ENCODE assay signal across 22 cellular contexts in genomic region chr6:123873974-123874373, GRCh38.
DNase-seq lines count a peak whose midpoint lies in the region; TF ChIP-seq lines count a peak whose summit lies in the region.
"Had no signal": no experiment of that assay in that cellular context is flagged by ENCODE, and none has a peak within 500 bp of the region (broad histone marks: within the 10 kb centered on the region; RNA-seq: fewer than 3 reads in every experiment).

No MANE protein-coding gene starts in this region.

- H3K27ac ChIP-seq in HEK293 (ENCODE audit: extremely low read depth, low read depth, low read length), result no peak overlapping the region
- H3K27ac ChIP-seq in OCI-LY3 (ENCODE audit: low read length), result no peak overlapping the region
- H3K27ac ChIP-seq: BLaER1 had no signal

- H3K79me2 ChIP-seq in OCI-LY3 (ENCODE audit: low read length), result no peaks in the 10 kb centered on the region

- H3K4me2 ChIP-seq in OCI-LY3 (ENCODE audit: low read length), result peak overlapping the region; percentile 44; the same call in 1 of the 2 replicates
- H3K4me2 ChIP-seq: BLaER1 had no signal

- H3K36me3 ChIP-seq in HEK293 (ENCODE audit: control insufficient read depth in 2 of 2, insufficient read depth in 1 of 2, low read length in 2 of 2), result no peaks in the 10 kb centered on the region
- H3K36me3 ChIP-seq in OCI-LY3 (replicated peaks; ENCODE audit: low read depth, low read length), result no peaks in the 10 kb centered on the region
- H3K36me3 ChIP-seq: BE2C, BLaER1 had no signal

- H3K4me1 ChIP-seq in HEK293 (ENCODE audit: control insufficient read depth, insufficient read depth, low read length), result peaks cover 7% of the 10 kb centered on the region; the same call in 1 of the 2 replicates
- H3K4me1 ChIP-seq in OCI-LY3 (ENCODE audit: low read length), result peaks cover 26% of the 10 kb centered on the region
- H3K4me1 ChIP-seq: BE2C, BLaER1 had no signal

- POLR2A ChIA-PET in HEK293 (lab: Yijun Ruan, JAX), result no interaction called here

- no peak for TF ChIP-seq CTCF in HEK293 (tag by site-specific recombination; IDR thresholded peaks at IDR 0.05)
- TF ChIP-seq CTCF in OCI-LY3 (IDR thresholded peaks at IDR 0.05; ENCODE audit: low read depth, low read length), result no peak

- H3K27me3 ChIP-seq in OCI-LY3 (ENCODE audit: low read depth, low read length), result no peaks in the 10 kb centered on the region
- H3K27me3 ChIP-seq: BE2C, BLaER1 had no signal

- no peaks in the 10 kb centered on the region for H4K20me1 ChIP-seq in OCI-LY3 (ENCODE audit: insufficient read depth, low read length)
- H4K20me1 ChIP-seq: BLaER1 had no signal

- CTCF ChIA-PET in HEK293 (lab: Yijun Ruan, JAX), result interaction anchor here (0.6 kb wide), 1 partner anchor 637 kb away, joined by 3 read pairs; no protein-coding TSS in a partner anchor

- DNase-seq in NCI-H446 (lab: John Stamatoyannopoulos, UW), result no peak
- DNase-seq in NCI-H2081 (lab: John Stamatoyannopoulos, UW), result no peak
- no peak for DNase-seq in HuH-7 (ENCODE audit: low spot score)
- DNase-seq: 8988T; ACHN; BE2C; C1 segment of cervical spinal cord; CD4-positive, alpha-beta memory T cell; CD4-positive, CD25-positive, alpha-beta regulatory T cell; CD8-positive, alpha-beta memory T cell; COR-L47; DMS 273 treated with DMSO at 0.1 percent for 48 hours; DMS153; DMS53; DMS79; DND-41; EL; GDM1 had no signal

- H3K4me3 ChIP-seq in HEK293 (ENCODE audit: low read depth, low read length) (no peak overlapping the region), OCI-LY3 (ENCODE audit: low read length) (no peak overlapping the region)
- H3K4me3 ChIP-seq: BLaER1, GM12878 had no signal

- H3K9ac ChIP-seq in OCI-LY3 (ENCODE audit: low read length), result no peak overlapping the region
- H3K9ac ChIP-seq: BLaER1 had no signal

- H3K9me3 ChIP-seq in HEK293 (ENCODE audit: control insufficient read depth, insufficient read depth, low read depth, low read length), result no peaks in the 10 kb centered on the region; the same call in 1 of the 2 replicates
- H3K9me3 ChIP-seq in OCI-LY3 (ENCODE audit: insufficient read depth, low read length), result no peaks in the 10 kb centered on the region
- H3K9me3 ChIP-seq: BE2C, BLaER1 had no signal

- no peak overlapping the region for H2AFZ ChIP-seq in OCI-LY3 (ENCODE audit: low read depth, low read length)

TF ChIP-seq in HEK293, 187 proteins besides CTCF, POLR2A, EP300 and RAD21:
- TF ChIP-seq, protein P1, sequence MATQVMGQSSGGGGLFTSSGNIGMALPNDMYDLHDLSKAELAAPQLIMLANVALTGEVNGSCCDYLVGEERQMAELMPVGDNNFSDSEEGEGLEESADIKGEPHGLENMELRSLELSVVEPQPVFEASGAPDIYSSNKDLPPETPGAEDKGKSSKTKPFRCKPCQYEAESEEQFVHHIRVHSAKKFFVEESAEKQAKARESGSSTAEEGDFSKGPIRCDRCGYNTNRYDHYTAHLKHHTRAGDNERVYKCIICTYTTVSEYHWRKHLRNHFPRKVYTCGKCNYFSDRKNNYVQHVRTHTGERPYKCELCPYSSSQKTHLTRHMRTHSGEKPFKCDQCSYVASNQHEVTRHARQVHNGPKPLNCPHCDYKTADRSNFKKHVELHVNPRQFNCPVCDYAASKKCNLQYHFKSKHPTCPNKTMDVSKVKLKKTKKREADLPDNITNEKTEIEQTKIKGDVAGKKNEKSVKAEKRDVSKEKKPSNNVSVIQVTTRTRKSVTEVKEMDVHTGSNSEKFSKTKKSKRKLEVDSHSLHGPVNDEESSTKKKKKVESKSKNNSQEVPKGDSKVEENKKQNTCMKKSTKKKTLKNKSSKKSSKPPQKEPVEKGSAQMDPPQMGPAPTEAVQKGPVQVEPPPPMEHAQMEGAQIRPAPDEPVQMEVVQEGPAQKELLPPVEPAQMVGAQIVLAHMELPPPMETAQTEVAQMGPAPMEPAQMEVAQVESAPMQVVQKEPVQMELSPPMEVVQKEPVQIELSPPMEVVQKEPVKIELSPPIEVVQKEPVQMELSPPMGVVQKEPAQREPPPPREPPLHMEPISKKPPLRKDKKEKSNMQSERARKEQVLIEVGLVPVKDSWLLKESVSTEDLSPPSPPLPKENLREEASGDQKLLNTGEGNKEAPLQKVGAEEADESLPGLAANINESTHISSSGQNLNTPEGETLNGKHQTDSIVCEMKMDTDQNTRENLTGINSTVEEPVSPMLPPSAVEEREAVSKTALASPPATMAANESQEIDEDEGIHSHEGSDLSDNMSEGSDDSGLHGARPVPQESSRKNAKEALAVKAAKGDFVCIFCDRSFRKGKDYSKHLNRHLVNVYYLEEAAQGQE (tag by site-specific recombination; IDR thresholded peaks at IDR 0.05), result peak; percentile 60
- TF ChIP-seq ZBTB17 (tag by site-specific recombination; IDR thresholded peaks at IDR 0.05), result no peak
